14 cellular contexts compared by ENCODE assay signal in the genomic region with DNA sequence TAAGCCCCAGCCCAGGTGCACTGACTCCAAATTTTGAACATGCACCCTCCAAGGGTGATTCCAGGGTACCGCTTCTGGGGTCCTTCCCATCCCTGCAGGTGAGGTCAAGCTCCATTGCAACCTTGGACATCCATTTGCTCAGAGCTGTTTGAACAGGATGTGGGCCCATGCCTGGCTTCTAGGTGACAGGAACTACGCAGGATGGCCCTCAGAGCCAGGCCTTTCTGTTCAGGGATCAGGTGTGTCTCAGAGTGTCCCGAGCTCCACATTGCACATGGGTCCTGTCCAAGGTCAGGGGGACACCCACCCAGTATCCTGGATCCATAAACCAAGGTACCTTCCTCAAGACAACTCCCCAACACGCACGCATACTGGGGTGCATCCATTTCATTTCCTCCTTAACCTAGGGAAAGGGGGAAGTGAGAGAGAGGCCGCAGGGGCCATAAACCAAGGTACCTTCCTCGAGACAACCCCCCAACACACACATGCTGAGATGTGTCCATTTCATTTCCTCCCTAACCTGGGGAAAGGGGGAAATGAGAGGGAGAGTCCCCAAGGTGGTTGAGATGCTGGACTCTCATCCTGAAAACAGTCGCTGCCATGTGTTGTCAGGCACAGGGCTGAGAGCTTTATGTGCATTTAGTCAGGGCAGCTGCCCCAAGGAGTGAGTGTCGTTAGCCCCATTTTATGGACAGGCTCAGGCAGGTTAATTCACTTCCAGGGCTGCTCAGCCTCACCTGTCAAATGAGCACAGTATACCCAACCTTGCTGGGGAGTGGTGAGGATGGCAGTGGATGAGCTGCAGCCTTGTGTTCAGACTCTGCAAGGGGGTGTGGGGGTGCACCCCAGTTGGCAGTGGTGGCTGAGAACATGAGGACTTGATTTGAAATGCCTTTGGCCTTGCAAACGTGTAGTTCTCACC. TPM values are rescaled to one million over a fixed set of nuclear protein-coding genes. Genes with fewer than 3 reads are reported as not detected.
DNase-seq lines count a peak whose midpoint lies in the region; ATAC-seq, FAIRE-seq and TF ChIP-seq lines count a peak whose summit lies in the region.
"Had no signal": no experiment of that assay in that cellular context is flagged by ENCODE, and none has a peak within 500 bp of the region (broad histone marks: within the 10 kb centered on the region; RNA-seq: fewer than 3 reads in every experiment).

No MANE protein-coding gene starts in this region.

- H3K79me2 ChIP-seq in HepG2 (ENCODE audit: insufficient read depth, low read length), result peaks cover 27% of the 10 kb centered on the region

- TF ChIP-seq POLR2A in A549 (IDR thresholded peaks at IDR 0.05; ENCODE audit: low read length) (no peak), HepG2 (IDR thresholded peaks at IDR 0.05; ENCODE audit: insufficient read depth in 1 of 2, low read depth in 2 of 2, low read length in 2 of 2) (peak in 1 of 2 experiments; percentile 30; a peak in 1 of 4 replicates)

- no peak overlapping the region for H3K4me3 ChIP-seq in A549
- H3K4me3 ChIP-seq in HepG2 (replicated peaks in 1 of 3; ENCODE audit: insufficient read depth in 1 of 3, low read depth in 2 of 3, low read length in 3 of 3), result no peak overlapping the region
- H3K4me3 ChIP-seq: upper lobe of right lung had no signal

- no peak overlapping the region for H3K27ac ChIP-seq in A549
- peak overlapping the region; percentile 36 for H3K27ac ChIP-seq in RWPE1
- H3K27ac ChIP-seq in HepG2 (ENCODE audit: extremely low read length, insufficient read depth, low read length), result no peak overlapping the region
- H3K27ac ChIP-seq: upper lobe of right lung had no signal

- TF ChIP-seq CTCF in A549 (IDR thresholded peaks at IDR 0.05) (no peak), RWPE1 (conservative IDR thresholded peaks at IDR 0.05; ENCODE audit: low read depth) (no peak), HepG2 (CRISPR knock-in tag; IDR thresholded peaks at IDR 0.05) (no peak)

- H3K4me2 ChIP-seq in A549 (peak overlapping the region; percentile 90; the same call in 1 of the 3 replicates), HepG2 (ENCODE audit: low read depth, low read length) (peak overlapping the region; percentile 98; the same call in 1 of the 2 replicates)

- H3K27me3 ChIP-seq in HepG2 (ENCODE audit: control insufficient read depth in 1 of 2, insufficient read depth in 2 of 2, low read length in 2 of 2), result no peaks in the 10 kb centered on the region; a peak in 1 of 5 replicates
- H3K27me3 ChIP-seq: upper lobe of right lung had no signal

- no peak overlapping the region for H2AFZ ChIP-seq in HepG2 (ENCODE audit: low read length)

- peaks cover 3 to 18% of the 10 kb centered on the region in 2 experiments; a peak in 3 of 5 replicates for H3K36me3 ChIP-seq in HepG2 (replicated peaks in 1 of 2; ENCODE audit: control insufficient read depth in 1 of 2, insufficient read depth in 2 of 2, low read length in 2 of 2)

- TF ChIP-seq RAD21 in A549 (conservative IDR thresholded peaks at IDR 0.05 in 1 of 2, IDR thresholded peaks at IDR 0.05 in 1 of 2) (no peak), HepG2 (CRISPR knock-in tag; IDR thresholded peaks at IDR 0.05) (no peak)

- CTCF ChIA-PET in A549 (lab: Yijun Ruan, JAX), result no interaction called here
- CTCF ChIA-PET in RWPE1 (lab: Yijun Ruan, JAX), result interaction anchor here (0.7 kb wide), 1 partner anchor 119 kb away, joined by 3 read pairs; no protein-coding TSS in a partner anchor
- CTCF ChIA-PET in HepG2 (lab: Yijun Ruan, JAX; ENCODE audit: low intra/inter-chr PET ratio, low total read pairs), result no interaction called here

- intact Hi-C loops in HepG2 (cut with micrococcal nuclease; ENCODE audit: unreplicated experiment), result no loop called here

- TF ChIP-seq EP300 in A549 (IDR thresholded peaks at IDR 0.05) (no peak), HepG2 (IDR thresholded peaks at IDR 0.05; ENCODE audit: low read depth in 2 of 2, low read length in 2 of 2) (no peak), HepG2 (CRISPR knock-in tag; IDR thresholded peaks at IDR 0.05; ENCODE audit: borderline replicate concordance) (no peak)

- H4K20me1 ChIP-seq in HepG2 (ENCODE audit: insufficient read depth, low read length), result no peaks in the 10 kb centered on the region

- H3K4me1 ChIP-seq in A549 (peaks cover 17% of the 10 kb centered on the region; the same call in 2 of the 3 replicates), HepG2 (ENCODE audit: insufficient read depth, low read length) (peaks cover 55% of the 10 kb centered on the region)

- no peak overlapping the region for H3K9ac ChIP-seq in HepG2 (ENCODE audit: insufficient read depth, low read depth, low read length)

- 80% methylated on average over 8 of the region's 10 CpGs for WGBS in A549 (ENCODE audit: missing lambda C conversion rate)
- 94% methylated on average over 7 of the region's 10 CpGs for WGBS in HepG2 (ENCODE audit: low lambda C conversion rate)

- in situ Hi-C loops in HepG2 (cut with HindIII; ENCODE audit: extremely low pct_ligation_motif_present, low pct_unique_long_range_greater_than_20kb), result no loop called here

- POLR2A ChIA-PET in A549 (lab: Yijun Ruan, JAX), result no interaction called here
- POLR2A ChIA-PET in RWPE1 (lab: Yijun Ruan, JAX; ENCODE audit: low non-redundant PET), result interaction anchor here (0.6 kb wide), 1 partner anchor 333 kb away, joined by 3 read pairs; no protein-coding TSS in a partner anchor
- POLR2A ChIA-PET in HepG2 (lab: Yijun Ruan, JAX), result interaction anchor here (1.0 to 4.7 kb wide), 2 partner anchors 17 to 63 kb away, joined by 3 to 21 read pairs; a partner anchor contains a TSS

- FAIRE-seq in A549 (lab: Jason Lieb, UNC) (no peak), GM19239 (lab: Jason Lieb, UNC) (peak; percentile 76), HepG2 (lab: Jason Lieb, UNC) (no peak)

- no peak for ATAC-seq in A549
- no peak for ATAC-seq in HepG2
- ATAC-seq in GM19455 (IDR thresholded peaks at IDR 0.05; ENCODE audit: unreplicated experiment), result no peak
- no peak for ATAC-seq in GM19351 (IDR thresholded peaks at IDR 0.05; ENCODE audit: unreplicated experiment)
- ATAC-seq: upper lobe of right lung had no signal

- DNase-seq in A549 (ENCODE audit: low read depth in 1 of 2, low spot score in 1 of 2) (no peak), GM19239 (ENCODE audit: insufficient read length, low spot score) (no peak), RWPE1 (ENCODE audit: low spot score) (no peak), HepG2 (ENCODE audit: low spot score) (no peak), OCI-M1 (lab: John Stamatoyannopoulos, UW) (no peak)
- no peak for DNase-seq in activated CD4-positive, alpha-beta T cell treated with anti-CD3 and anti-CD28 coated beads, Interleukin-2, amount 50 U/mL, for 48 hours
- DNase-seq: activated CD4-positive, alpha-beta memory T cell treated with anti-CD3 and anti-CD28 coated beads, Interleukin-2, amount 10 ng/mL, durations not matched to agents 7 days and 5 days; GOT3; NCI-H226; stimulated activated CD4-positive, alpha-beta T cell treated with anti-CD3 and anti-CD28 coated beads, Interleukin-2, amount 100 ng/mL, for 24 hours; T1000; upper lobe of right lung had no signal

- no TSS peak for BruUV-seq in HepG2 (replicated peaks; lab: Mats Ljungman, UMichigan)

- no peaks in the 10 kb centered on the region for H3K9me3 ChIP-seq in A549
- H3K9me3 ChIP-seq in HepG2 (ENCODE audit: low read length), result no peaks in the 10 kb centered on the region
- H3K9me3 ChIP-seq: upper lobe of right lung had no signal

RNA-seq across cellular contexts. Expression of a gene that starts 2.1 kb away (rescaled TPM):
- polyA plus RNA-seq in A549 (2011; rRNA removed), result 5.6 and 8.1 TPM in 2 replicates
- polyA plus RNA-seq in A549 (2012; cell fraction: cytosol; rRNA removed), result 15.8 and 21.1 TPM in 2 replicates
- 22.9 and 26.1 TPM in 2 replicates for polyA plus RNA-seq in A549 (2012; cell fraction: nucleus; rRNA removed)
- 11.1 to 12.8 TPM (median 12.6 TPM) in 3 replicates for polyA plus RNA-seq in A549 (2017; fragmentation: RNase III; extraction: RNeasy Plus Mini Kit Qiagen cat#74134 plus additional on column Dnase treatment)
- 6.4 TPM in 2 replicates for polyA minus RNA-seq in A549 (2011; rRNA and poly(A)+ RNA removed)
- 8.5 and 18.9 TPM in 2 replicates for total RNA-seq in HepG2 (2016; rRNA removed; fragmentation: Illumina TruSeq; extraction: Trizol)
- total RNA-seq in HepG2 (2016; cell fraction: cytosol; rRNA removed; fragmentation: Illumina TruSeq; extraction: Trizol; ENCODE audit: low read depth), result 4.6 and 5.7 TPM in 2 replicates
- total RNA-seq in HepG2 (2016; cell fraction: insoluble cytoplasmic fraction; rRNA removed; fragmentation: Illumina TruSeq; extraction: Trizol), result 9.7 and 20.6 TPM in 2 replicates
- total RNA-seq in HepG2 (2016; cell fraction: membrane; rRNA removed; fragmentation: Illumina TruSeq; extraction: Trizol), result 8.2 and 8.3 TPM in 2 replicates
- total RNA-seq in HepG2 (2016; cell fraction: nucleus; rRNA removed; fragmentation: Illumina TruSeq; extraction: Trizol), result 17.2 and 20.6 TPM in 2 replicates
- polyA plus RNA-seq in HepG2 (2011; rRNA removed), result 15.4 and 24.4 TPM in 2 replicates
- 15.0 and 19.6 TPM in 2 replicates for polyA plus RNA-seq in HepG2 (2011; cell fraction: cytosol; rRNA removed)
- 21.9 and 23.2 TPM in 2 replicates for polyA plus RNA-seq in HepG2 (2011; cell fraction: nucleus; rRNA removed)
- 8.6 and 10.0 TPM in 2 replicates for polyA plus RNA-seq in HepG2 (2012)
- 4.3 and 5.7 TPM in 2 replicates for polyA plus RNA-seq in HepG2 (2016; cell fraction: cytosol; fragmentation: Illumina TruSeq; extraction: Trizol; ENCODE audit: low read depth)
- 8.0 and 11.5 TPM in 2 replicates for polyA plus RNA-seq in HepG2 (2016; cell fraction: insoluble cytoplasmic fraction; fragmentation: Illumina TruSeq; extraction: Trizol; ENCODE audit: low read depth)
- polyA plus RNA-seq in HepG2 (2016; cell fraction: membrane; fragmentation: Illumina TruSeq; extraction: Trizol; ENCODE audit: low read depth), result 6.1 and 8.5 TPM in 2 replicates
- polyA plus RNA-seq in HepG2 (2016; cell fraction: nucleus; fragmentation: Illumina TruSeq; extraction: Trizol; ENCODE audit: insufficient read depth, low read depth), result 41.6 and 41.9 TPM in 2 replicates
- 17.2 and 31.0 TPM in 2 replicates for polyA minus RNA-seq in HepG2 (2011; rRNA and poly(A)+ RNA removed; ENCODE audit: low replicate concordance)
- 7.4 and 8.9 TPM in 2 replicates for polyA minus RNA-seq in HepG2 (2011; cell fraction: cytosol; rRNA and poly(A)+ RNA removed)
- 9.9 and 11.1 TPM in 2 replicates for polyA minus RNA-seq in HepG2 (2011; cell fraction: nucleus; rRNA and poly(A)+ RNA removed)

RNA-seq across cellular contexts. Expression of a gene that starts 2.3 kb away (rescaled TPM):
- 22.2 and 27.2 TPM in 2 replicates for polyA plus RNA-seq in A549 (2011; rRNA removed)
- 33.9 and 44.1 TPM in 2 replicates for polyA plus RNA-seq in A549 (2012; cell fraction: cytosol; rRNA removed)
- polyA plus RNA-seq in A549 (2012; cell fraction: nucleus; rRNA removed), result 31.1 and 35.7 TPM in 2 replicates
- polyA plus RNA-seq in A549 (2017; fragmentation: RNase III; extraction: RNeasy Plus Mini Kit Qiagen cat#74134 plus additional on column Dnase treatment), result 30.9 to 34.9 TPM (median 31.4 TPM) in 3 replicates
- polyA minus RNA-seq in A549 (2011; rRNA and poly(A)+ RNA removed), result 20.4 and 22.9 TPM in 2 replicates
- total RNA-seq in HepG2 (2016; rRNA removed; fragmentation: Illumina TruSeq; extraction: Trizol), result 75.6 and 91.8 TPM in 2 replicates
- 27.2 and 29.3 TPM in 2 replicates for total RNA-seq in HepG2 (2016; cell fraction: cytosol; rRNA removed; fragmentation: Illumina TruSeq; extraction: Trizol; ENCODE audit: low read depth)
- 75.1 and 91.3 TPM in 2 replicates for total RNA-seq in HepG2 (2016; cell fraction: insoluble cytoplasmic fraction; rRNA removed; fragmentation: Illumina TruSeq; extraction: Trizol)
- 38.5 and 45.3 TPM in 2 replicates for total RNA-seq in HepG2 (2016; cell fraction: membrane; rRNA removed; fragmentation: Illumina TruSeq; extraction: Trizol)
- total RNA-seq in HepG2 (2016; cell fraction: nucleus; rRNA removed; fragmentation: Illumina TruSeq; extraction: Trizol), result 31.9 and 40.6 TPM in 2 replicates
- 40.8 and 45.2 TPM in 2 replicates for polyA plus RNA-seq in HepG2 (2011; rRNA removed)
- 42.0 and 59.5 TPM in 2 replicates for polyA plus RNA-seq in HepG2 (2011; cell fraction: cytosol; rRNA removed)
- polyA plus RNA-seq in HepG2 (2011; cell fraction: nucleus; rRNA removed), result 20.7 and 23.1 TPM in 2 replicates
- 23.2 and 37.3 TPM in 2 replicates for polyA plus RNA-seq in HepG2 (2012)
- 30.5 and 33.1 TPM in 2 replicates for polyA plus RNA-seq in HepG2 (2016; cell fraction: cytosol; fragmentation: Illumina TruSeq; extraction: Trizol; ENCODE audit: low read depth)
- polyA plus RNA-seq in HepG2 (2016; cell fraction: insoluble cytoplasmic fraction; fragmentation: Illumina TruSeq; extraction: Trizol; ENCODE audit: low read depth), result 96.1 and 104 TPM in 2 replicates
- 33.3 and 38.2 TPM in 2 replicates for polyA plus RNA-seq in HepG2 (2016; cell fraction: membrane; fragmentation: Illumina TruSeq; extraction: Trizol; ENCODE audit: low read depth)
- polyA plus RNA-seq in HepG2 (2016; cell fraction: nucleus; fragmentation: Illumina TruSeq; extraction: Trizol; ENCODE audit: insufficient read depth, low read depth), result 46.3 and 53.6 TPM in 2 replicates
- polyA minus RNA-seq in HepG2 (2011; rRNA and poly(A)+ RNA removed; ENCODE audit: low replicate concordance), result 57.1 and 74.2 TPM in 2 replicates
- polyA minus RNA-seq in HepG2 (2011; cell fraction: cytosol; rRNA and poly(A)+ RNA removed), result 23.5 and 26.5 TPM in 2 replicates
- 13.2 and 15.2 TPM in 2 replicates for polyA minus RNA-seq in HepG2 (2011; cell fraction: nucleus; rRNA and poly(A)+ RNA removed)

RNA-seq across cellular contexts. Expression of a gene that starts 25.7 kb away (rescaled TPM):
- polyA plus RNA-seq in A549 (2011; rRNA removed) (0.10 and 0.13 TPM in 2 replicates), A549 (2017; fragmentation: RNase III; extraction: RNeasy Plus Mini Kit Qiagen cat#74134 plus additional on column Dnase treatment) (0.17 to 0.24 TPM (median 0.21 TPM) in 3 replicates), HepG2 (2011; rRNA removed) (0.58 and 1.0 TPM in 2 replicates)
- polyA plus RNA-seq in A549 (2012; cell fraction: cytosol; rRNA removed), result 0.22 and 0.25 TPM in 2 replicates
- polyA plus RNA-seq in A549 (2012; cell fraction: nucleus; rRNA removed), result 2.5 TPM in 2 replicates
- polyA minus RNA-seq in A549 (2011; rRNA and poly(A)+ RNA removed), result 0.12 and 0.19 TPM in 2 replicates
- total RNA-seq in HepG2 (2016; rRNA removed; fragmentation: Illumina TruSeq; extraction: Trizol), result 0.15 and 1.00 TPM in 2 replicates
- total RNA-seq in HepG2 (2016; cell fraction: cytosol; rRNA removed; fragmentation: Illumina TruSeq; extraction: Trizol; ENCODE audit: low read depth), result 0.18 TPM in 1 of 2 replicates, not detected in the other
- total RNA-seq in HepG2 (2016; cell fraction: insoluble cytoplasmic fraction; rRNA removed; fragmentation: Illumina TruSeq; extraction: Trizol), result 0.21 and 0.71 TPM in 2 replicates
- total RNA-seq in HepG2 (2016; cell fraction: membrane; rRNA removed; fragmentation: Illumina TruSeq; extraction: Trizol), result 0.28 and 0.46 TPM in 2 replicates
- total RNA-seq in HepG2 (2016; cell fraction: nucleus; rRNA removed; fragmentation: Illumina TruSeq; extraction: Trizol), result 1.7 TPM in 2 replicates
- polyA plus RNA-seq in HepG2 (2011; cell fraction: cytosol; rRNA removed), result 0.22 and 0.24 TPM in 2 replicates
- polyA plus RNA-seq in HepG2 (2011; cell fraction: nucleus; rRNA removed), result 4.2 and 5.2 TPM in 2 replicates
- polyA plus RNA-seq in HepG2 (2012), result 0.45 and 0.56 TPM in 2 replicates
- polyA plus RNA-seq in HepG2 (2016; cell fraction: cytosol; fragmentation: Illumina TruSeq; extraction: Trizol; ENCODE audit: low read depth), result 0.25 and 0.31 TPM in 2 replicates
- polyA plus RNA-seq in HepG2 (2016; cell fraction: insoluble cytoplasmic fraction; fragmentation: Illumina TruSeq; extraction: Trizol; ENCODE audit: low read depth), result 0.17 and 0.23 TPM in 2 replicates
- polyA plus RNA-seq in HepG2 (2016; cell fraction: membrane; fragmentation: Illumina TruSeq; extraction: Trizol; ENCODE audit: low read depth), result 0.11 and 0.15 TPM in 2 replicates
- polyA plus RNA-seq in HepG2 (2016; cell fraction: nucleus; fragmentation: Illumina TruSeq; extraction: Trizol; ENCODE audit: insufficient read depth, low read depth), result 4.0 and 5.6 TPM in 2 replicates
- 0.34 and 1.1 TPM in 2 replicates for polyA minus RNA-seq in HepG2 (2011; rRNA and poly(A)+ RNA removed; ENCODE audit: low replicate concordance)
- polyA minus RNA-seq in HepG2 (2011; cell fraction: cytosol; rRNA and poly(A)+ RNA removed), result not detected in 2 replicates
- 0.99 and 1.0 TPM in 2 replicates for polyA minus RNA-seq in HepG2 (2011; cell fraction: nucleus; rRNA and poly(A)+ RNA removed)
